16 cellular contexts compared by ENCODE assay signal in the genomic region with DNA sequence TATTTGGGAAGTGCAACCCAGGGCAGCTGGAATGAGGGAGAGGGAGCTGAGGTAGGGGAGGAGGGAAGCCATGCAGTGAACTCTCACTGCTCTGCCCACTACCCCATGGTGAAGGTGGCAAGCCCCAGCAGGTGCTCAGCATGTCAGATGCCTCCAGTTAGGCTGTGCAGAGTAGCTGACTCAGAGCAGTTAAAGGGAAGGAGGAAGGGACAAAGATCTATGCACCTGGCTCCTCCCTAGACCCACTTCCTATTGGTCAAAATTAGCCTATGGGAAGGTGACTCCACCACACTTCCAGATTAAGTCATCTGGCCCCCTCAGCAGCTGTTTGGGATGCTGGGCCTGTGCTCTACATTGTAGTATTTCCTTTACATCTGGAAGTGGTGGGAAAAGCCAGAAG.
A peak's percentile ranks its signal among the peaks of the same experiment; 100 is the strongest.
DNase-seq lines count a peak whose midpoint lies in the region; ATAC-seq, FAIRE-seq and TF ChIP-seq lines count a peak whose summit lies in the region.
"Had no signal": no experiment of that assay in that cellular context is flagged by ENCODE, and none has a peak within 500 bp of the region (broad histone marks: within the 10 kb centered on the region; RNA-seq: fewer than 3 reads in every experiment).

No MANE protein-coding gene starts in this region.

- H4K8ac ChIP-seq in H9 (replicated peaks; ENCODE audit: insufficient read length, low read depth, low read length) = no peak overlapping the region

- no peak overlapping the region for H3K23ac ChIP-seq in H9 (ENCODE audit: insufficient read length, low read depth, low read length)

- no peaks in the 10 kb centered on the region for H3K36me3 Mint-ChIP-seq in stimulated activated effector memory CD8-positive, alpha-beta T cell treated with anti-CD3 and anti-CD28 coated beads, Interleukin-12 subunit alpha, Interleukin-12 subunit beta, amount 100 ng/mL, for 72 hours
- H3K36me3 Mint-ChIP-seq in CD4-positive, alpha-beta memory T cell = peaks cover 9 to 33% of the 10 kb centered on the region in 2 donors
- peaks cover 4 to 19% (median 11%) of the 10 kb centered on the region in 3 experiments; a peak in 6 of 7 replicates for H3K36me3 Mint-ChIP-seq in H9 (ENCODE audit: insufficient read depth in 1 of 3, low read depth in 3 of 3)

- H2BK20ac ChIP-seq in H9 (ENCODE audit: low read depth, low read length, poor library complexity, severe bottlenecking) = no peak overlapping the region

- CTCF ChIA-PET in K562 (lab: Yijun Ruan, JAX; ENCODE audit: low intra/inter-chr PET ratio) = no interaction called here
- CTCF ChIA-PET in CD4-positive, alpha-beta memory T cell (lab: Charles Lee; ENCODE audit: partially characterized antibody) = interaction anchor here (3.4 kb wide), 1 partner anchor 12 kb away, joined by 11 read pairs; no protein-coding TSS in a partner anchor

- TF ChIP-seq CTCF in K562 (IDR thresholded peaks at IDR 0.05 in 2 of 3, conservative IDR thresholded peaks at IDR 0.05 in 1 of 3; ENCODE audit: insufficient read depth in 2 of 3, low read depth in 1 of 3, low read length in 3 of 3) (no peak), uterus (IDR thresholded peaks at IDR 0.05) (no peak), H9 (conservative IDR thresholded peaks at IDR 0.05) (no peak)

- intact Hi-C loops in K562 (cut with micrococcal nuclease) (no loop called here), uterus (cut with DNase I; ENCODE audit: low total_unique reads) (no loop called here)
- intact Hi-C loops in CD4-positive, alpha-beta memory T cell (cut with micrococcal nuclease) = no loop called here

- H3K4me1 ChIP-seq in K562 (replicated peaks in 1 of 2; ENCODE audit: control insufficient read depth in 2 of 2, insufficient read depth in 2 of 2, low read length in 2 of 2) = peaks cover 5 to 6% of the 10 kb centered on the region in 2 experiments; a peak in 3 of 5 replicates
- H3K4me1 ChIP-seq in CD4-positive, alpha-beta memory T cell (ENCODE audit: insufficient read depth, low read length) = no peaks in the 10 kb centered on the region
- no peaks in the 10 kb centered on the region for H3K4me1 ChIP-seq in uterus
- H3K4me1 ChIP-seq in H9 (ENCODE audit: insufficient read depth, low read length) = no peaks in the 10 kb centered on the region

- peak; percentile 50 for ATAC-seq in GM18868 (IDR thresholded peaks at IDR 0.05; ENCODE audit: unreplicated experiment)
- peak; percentile 54 for ATAC-seq in HG03103 (IDR thresholded peaks at IDR 0.05; ENCODE audit: low read depth, unreplicated experiment)
- peak; percentile 85 for ATAC-seq in K562
- ATAC-seq in stimulated activated effector memory CD8-positive, alpha-beta T cell treated with anti-CD3 and anti-CD28 coated beads, Interleukin-12 subunit alpha, Interleukin-12 subunit beta, amount 100 ng/mL, for 72 hours = peak; percentile 44
- ATAC-seq: HepG2 had no signal

- H3K14ac ChIP-seq in H9 (ENCODE audit: insufficient read depth, low read length) = no peak overlapping the region

- H3T11ph ChIP-seq in H9 (ENCODE audit: low read length) = no peak overlapping the region

- H3K56ac ChIP-seq in H9 (ENCODE audit: insufficient read length, low read depth, low read length) = no peak overlapping the region

- H2BK120ac ChIP-seq in H9 (ENCODE audit: low read depth, low read length, poor library complexity, severe bottlenecking) = no peak overlapping the region

- no peak overlapping the region for H2AK5ac ChIP-seq in H9 (ENCODE audit: insufficient read length, low read length)

- H3K4me1 Mint-ChIP-seq in stimulated activated effector memory CD8-positive, alpha-beta T cell treated with anti-CD3 and anti-CD28 coated beads, Interleukin-12 subunit alpha, Interleukin-12 subunit beta, amount 100 ng/mL, for 72 hours = peaks cover 8% of the 10 kb centered on the region
- H3K4me1 Mint-ChIP-seq in CD4-positive, alpha-beta memory T cell = peaks cover 0 to 1% (median 0%) of the 10 kb centered on the region in 4 donors
- H3K4me1 Mint-ChIP-seq in H9 = no peaks in the 10 kb centered on the region

- H4K20me1 ChIP-seq in K562 (replicated peaks; ENCODE audit: control insufficient read depth, insufficient read depth, low read length) (no peaks in the 10 kb centered on the region), H9 (ENCODE audit: control insufficient read depth, insufficient read depth, insufficient read length) (no peaks in the 10 kb centered on the region)

- POLR2A ChIA-PET in K562 (lab: Yijun Ruan, JAX) = interaction anchor here (0.6 to 2.6 kb wide), 9 partner anchors 9 to 216 kb away, joined by 3 to 18 read pairs (median 3); no protein-coding TSS in a partner anchor
- POLR2A ChIA-PET in CD4-positive, alpha-beta memory T cell (lab: Charles Lee; ENCODE audit: partially characterized antibody) = no interaction called here

- H2BK5ac ChIP-seq in H9 (ENCODE audit: insufficient read length, low read length) = no peak overlapping the region

- no peak overlapping the region for H3K4ac ChIP-seq in H9 (ENCODE audit: low read depth, low read length)

- H4K5ac ChIP-seq in H9 (ENCODE audit: insufficient read length, low read depth, low read length) = no peak overlapping the region

- TF ChIP-seq POLR2A in K562 (conservative IDR thresholded peaks at IDR 0.05) (no peak), uterus (IDR thresholded peaks at IDR 0.05) (no peak)

- H3K27ac ChIP-seq in K562 (ENCODE audit: extremely low read depth, low read depth, low read length) = peak overlapping the region; percentile 16; the same call in 1 of the 3 replicates
- H3K27ac ChIP-seq in CD4-positive, alpha-beta memory T cell (ENCODE audit: low read depth, low read length) = no peak overlapping the region
- no peak overlapping the region for H3K27ac ChIP-seq in uterus
- no peak overlapping the region for H3K27ac ChIP-seq in H9 (ENCODE audit: insufficient read length, low read depth, low read length)

- no peak overlapping the region for H2BK15ac ChIP-seq in H9 (ENCODE audit: low read depth, low read length)

- no peak for TF ChIP-seq RAD21 in K562 (CRISPR knock-in tag; conservative IDR thresholded peaks at IDR 0.05 in 1 of 2, IDR thresholded peaks at IDR 0.05 in 1 of 2)

- H3K79me2 ChIP-seq in K562 (ENCODE audit: control insufficient read depth, insufficient read depth, low read length) (peaks cover 69% of the 10 kb centered on the region; the same call in 2 of the 3 replicates), H9 (ENCODE audit: insufficient read depth, low read length) (no peaks in the 10 kb centered on the region)

- H3K9me1 ChIP-seq in K562 (ENCODE audit: control insufficient read depth, insufficient read depth, low read length) = no peaks in the 10 kb centered on the region

- H2AFZ ChIP-seq in K562 (ENCODE audit: low read depth, low read length) = no peak overlapping the region
- no peak overlapping the region for H2AFZ ChIP-seq in H9 (ENCODE audit: low read length)

- no peak for FAIRE-seq in K562 (lab: Jason Lieb, UNC)
- FAIRE-seq: H54, HepG2 had no signal

- no peak overlapping the region for H3K27ac Mint-ChIP-seq in stimulated activated effector memory CD8-positive, alpha-beta T cell treated with anti-CD3 and anti-CD28 coated beads, Interleukin-12 subunit alpha, Interleukin-12 subunit beta, amount 100 ng/mL, for 72 hours
- H3K27ac Mint-ChIP-seq in CD4-positive, alpha-beta memory T cell = no peak overlapping the region
- no peak overlapping the region for H3K27ac Mint-ChIP-seq in H9

- DNase-seq in K562 (ENCODE audit: extremely low read depth in 1 of 4, low spot score in 3 of 4) = no peak
- no peak for DNase-seq in stimulated activated effector memory CD8-positive, alpha-beta T cell treated with anti-CD3 and anti-CD28 coated beads, Interleukin-12 subunit alpha, Interleukin-12 subunit beta, amount 100 ng/mL, for 72 hours (ENCODE audit: low spot score in 2 of 2)
- no peak for DNase-seq in CD4-positive, alpha-beta memory T cell
- DNase-seq in uterus = no peak
- DNase-seq in H9 = no peak
- DNase-seq: AML-193, Calu3, GF-D8, MM.1S, NCI-H1105, NCI-H1930, NCI-H2171 treated with DMSO at 0.1 percent for 48 hours had no signal

- H3K9ac ChIP-seq in K562 (ENCODE audit: insufficient read depth in 1 of 2, low read depth in 2 of 2, low read length in 2 of 2) (no peak overlapping the region), H9 (ENCODE audit: extremely low read depth, insufficient read length, low read length) (no peak overlapping the region)

- no peak overlapping the region for H2BK12ac ChIP-seq in H9 (ENCODE audit: insufficient read length, low read depth, low read length)

- TF ChIP-seq EP300 in K562 (IDR thresholded peaks at IDR 0.05; ENCODE audit: low read length) = no peak

- H3K27me3 Mint-ChIP-seq in CD4-positive, alpha-beta memory T cell = no peaks in the 10 kb centered on the region
- H3K27me3 Mint-ChIP-seq in H9 (ENCODE audit: low read depth) = 0 out of 2 replicates have a peak, but pooled peaks cover 2% of the 10 kb centered on the region

- in situ Hi-C loops in K562 (cut with MboI) = no loop called here

- H3K79me1 ChIP-seq in H9 (ENCODE audit: insufficient read depth, low read depth, low read length, poor library complexity, severe bottlenecking) = no peaks in the 10 kb centered on the region

- H3K9me3 ChIP-seq in K562 (replicated peaks; ENCODE audit: control insufficient read depth, insufficient read depth, low read depth, low read length) (no peaks in the 10 kb centered on the region; the same call in 1 of the 2 replicates), uterus (no peaks in the 10 kb centered on the region), H9 (ENCODE audit: control insufficient read depth, low read depth, low read length) (peaks cover 6% of the 10 kb centered on the region)
- no peaks in the 10 kb centered on the region for H3K9me3 ChIP-seq in CD4-positive, alpha-beta memory T cell (ENCODE audit: control insufficient read depth in 1 of 2, low read length in 2 of 2)

- H3K36me3 ChIP-seq in K562 (ENCODE audit: control insufficient read depth, insufficient read depth, low read length) = peaks cover 2% of the 10 kb centered on the region; the same call in 1 of the 3 replicates
- no peaks in the 10 kb centered on the region for H3K36me3 ChIP-seq in CD4-positive, alpha-beta memory T cell (ENCODE audit: insufficient read depth, low read length)
- H3K36me3 ChIP-seq in uterus = no peaks in the 10 kb centered on the region

- H3K4me3 ChIP-seq in K562 (no peak overlapping the region), uterus (no peak overlapping the region)
- H3K4me3 ChIP-seq in CD4-positive, alpha-beta memory T cell (ENCODE audit: low read length in 2 of 2) = no peak overlapping the region

- H3K18ac ChIP-seq in H9 (ENCODE audit: insufficient read length, low read depth, low read length) = no peak overlapping the region

- H4K91ac ChIP-seq in H9 (ENCODE audit: insufficient read length, low read depth, low read length) = no peak overlapping the region

- H3K27me3 ChIP-seq in K562 (ENCODE audit: control insufficient read depth in 2 of 2, insufficient read depth in 2 of 2, low read length in 2 of 2) = no peaks in the 10 kb centered on the region
- H3K27me3 ChIP-seq in CD4-positive, alpha-beta memory T cell (ENCODE audit: insufficient read depth, low read length) = no peaks in the 10 kb centered on the region
- no peaks in the 10 kb centered on the region for H3K27me3 ChIP-seq in uterus
- no peaks in the 10 kb centered on the region for H3K27me3 ChIP-seq in H9 (ENCODE audit: insufficient read depth, low read length)

- no peak overlapping the region for H3K4me2 ChIP-seq in K562 (ENCODE audit: insufficient read depth, low read length)
- no peak overlapping the region for H3K4me2 ChIP-seq in H9 (ENCODE audit: insufficient read depth, insufficient read length, low read length)

- H3K9me3 Mint-ChIP-seq in stimulated activated effector memory CD8-positive, alpha-beta T cell treated with anti-CD3 and anti-CD28 coated beads, Interleukin-12 subunit alpha, Interleukin-12 subunit beta, amount 100 ng/mL, for 72 hours = peaks cover 6% of the 10 kb centered on the region
- H3K9me3 Mint-ChIP-seq in CD4-positive, alpha-beta memory T cell = peaks cover 0 to 25% (median 7%) of the 10 kb centered on the region in 8 donors
- peaks cover 13 to 17% of the 10 kb centered on the region in 2 experiments for H3K9me3 Mint-ChIP-seq in H9

- no TSS peak for BruUV-seq in K562 (replicated peaks; lab: Mats Ljungman, UMichigan)

- no peaks in the 10 kb centered on the region for H3K23me2 ChIP-seq in H9 (ENCODE audit: insufficient read length, low read depth, low read length, poor library complexity, severe bottlenecking)

- no peak overlapping the region for H3K4me3 Mint-ChIP-seq in stimulated activated effector memory CD8-positive, alpha-beta T cell treated with anti-CD3 and anti-CD28 coated beads, Interleukin-12 subunit alpha, Interleukin-12 subunit beta, amount 100 ng/mL, for 72 hours
- H3K4me3 Mint-ChIP-seq in CD4-positive, alpha-beta memory T cell = no peak overlapping the region
- no peak overlapping the region for H3K4me3 Mint-ChIP-seq in H9
